8 cellular contexts compared by ENCODE assay signal in the genomic region with DNA sequence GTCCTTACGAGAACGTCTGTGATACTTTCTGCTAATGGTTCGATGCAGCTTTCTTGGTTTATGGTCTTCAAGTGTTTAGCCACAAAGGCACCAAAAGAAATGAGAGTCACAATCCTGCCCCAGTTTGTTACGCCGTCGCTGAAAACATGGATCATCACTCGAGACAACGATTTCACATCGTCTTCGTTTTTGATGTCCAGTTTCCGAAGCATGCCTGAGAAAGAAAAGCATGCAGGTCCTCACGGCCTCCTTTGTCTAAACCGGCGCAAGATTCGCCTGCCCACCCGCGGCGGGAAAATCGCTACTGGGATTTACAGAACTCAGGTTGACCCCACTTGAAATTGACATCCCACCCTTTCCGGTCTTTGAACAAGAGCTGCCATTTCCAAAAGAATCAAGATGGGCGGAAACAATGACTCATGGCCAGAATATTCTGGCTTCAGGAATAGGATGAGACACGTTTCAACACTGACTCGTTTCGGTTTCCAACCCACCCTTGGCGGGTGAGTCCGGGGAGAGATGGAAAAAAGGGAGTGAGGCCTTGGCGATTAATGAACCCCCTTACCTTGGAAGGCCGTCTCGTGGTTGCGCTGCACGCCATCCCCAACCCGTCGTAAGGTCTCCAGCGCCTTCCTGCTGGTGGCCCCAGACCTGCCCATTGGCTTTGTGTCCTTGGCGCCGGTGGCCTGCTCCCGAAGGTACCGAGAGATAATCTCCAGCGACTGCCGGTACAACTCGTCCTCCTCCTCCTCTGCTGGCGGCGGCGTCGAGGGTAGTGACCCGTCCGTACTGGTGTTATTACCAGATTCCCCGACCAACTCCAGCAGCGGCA. TPM values are rescaled to one million over a fixed set of nuclear protein-coding genes. Genes with fewer than 3 reads are reported as not detected.
DNase-seq lines count a peak whose midpoint lies in the region; ATAC-seq and TF ChIP-seq lines count a peak whose summit lies in the region.

No MANE protein-coding gene starts in this region.

- H3K4me3 Mint-ChIP-seq in CD4-positive, alpha-beta memory T cell = peak overlapping the region; percentile 93 to 100 (median 99)
- peak overlapping the region; percentile 96 for H3K4me3 Mint-ChIP-seq in HFFc6
- H3K4me3 Mint-ChIP-seq in activated naive CD4-positive, alpha-beta T cell treated with anti-CD3 and anti-CD28 coated beads for 36 hours = peak overlapping the region; percentile 90

- no peaks in the 10 kb centered on the region for H3K27me3 ChIP-seq in CD4-positive, alpha-beta memory T cell (ENCODE audit: insufficient read depth, low read length)
- H3K27me3 ChIP-seq in gastroesophageal sphincter (no peaks in the 10 kb centered on the region), neutrophil (no peaks in the 10 kb centered on the region)

- H3K4me1 Mint-ChIP-seq in CD4-positive, alpha-beta memory T cell = peaks cover 18 to 65% (median 31%) of the 10 kb centered on the region in 4 donors
- H3K4me1 Mint-ChIP-seq in HFFc6 (ENCODE audit: low read depth) = peaks cover 51% of the 10 kb centered on the region
- peaks cover 24% of the 10 kb centered on the region for H3K4me1 Mint-ChIP-seq in activated naive CD4-positive, alpha-beta T cell treated with anti-CD3 and anti-CD28 coated beads for 36 hours (ENCODE audit: low read depth)

- TF ChIP-seq EP300 in gastroesophageal sphincter (IDR thresholded peaks at IDR 0.05) = no peak

- peak overlapping the region; percentile 97 for H3K27ac ChIP-seq in CD4-positive, alpha-beta memory T cell (ENCODE audit: low read depth, low read length)
- peak overlapping the region; percentile 87 to 100 (median 100) for H3K27ac ChIP-seq in gastroesophageal sphincter
- H3K27ac ChIP-seq in neutrophil = peak overlapping the region; percentile 100

- H3K9me3 Mint-ChIP-seq in CD4-positive, alpha-beta memory T cell = peaks cover 0 to 10% (median 3%) of the 10 kb centered on the region in 8 donors
- peaks cover 27% of the 10 kb centered on the region for H3K9me3 Mint-ChIP-seq in HFFc6
- H3K9me3 Mint-ChIP-seq in activated naive CD4-positive, alpha-beta T cell treated with anti-CD3 and anti-CD28 coated beads for 36 hours = no peaks in the 10 kb centered on the region

- 0% methylated on average over 20 to 25 of the region's 49 CpGs for WGBS in gastroesophageal sphincter (ENCODE audit: low coverage in 1 of 2), 2 donors

- CTCF ChIA-PET in CD4-positive, alpha-beta memory T cell (lab: Charles Lee; ENCODE audit: partially characterized antibody) = interaction anchor here (1.5 to 16.7 kb wide), 5 partner anchors 15 to 578 kb away, joined by 3 to 433 read pairs (median 10); a partner anchor contains a TSS
- CTCF ChIA-PET in activated naive CD4-positive, alpha-beta T cell treated with anti-CD3 and anti-CD28 coated beads for 36 hours (lab: Charles Lee) = interaction anchor here (1.1 to 2.6 kb wide), 5 partner anchors 8 to 44 kb away, joined by 4 to 25 read pairs (median 7); no protein-coding TSS in a partner anchor

- peaks cover 58 to 59% of the 10 kb centered on the region in 2 donors for H3K36me3 Mint-ChIP-seq in CD4-positive, alpha-beta memory T cell
- H3K36me3 Mint-ChIP-seq in HFFc6 (ENCODE audit: low read depth) = peaks cover 56% of the 10 kb centered on the region
- H3K36me3 Mint-ChIP-seq in activated naive CD4-positive, alpha-beta T cell treated with anti-CD3 and anti-CD28 coated beads for 36 hours (ENCODE audit: low read depth) = peaks cover 58% of the 10 kb centered on the region

- DNase-seq in CD4-positive, alpha-beta memory T cell = peak; percentile 40 to 77 (median 49)
- DNase-seq in HFFc6 = peak; percentile 80
- DNase-seq in NCI-H748 treated with DMSO at 0.1 percent for 48 hours (lab: John Stamatoyannopoulos, UW) = peak; percentile 69
- peak; percentile 82 for DNase-seq in activated naive CD4-positive, alpha-beta T cell treated with anti-CD3 and anti-CD28 coated beads for 36 hours
- DNase-seq in SKM-1 treated with dmso at 0.1 percent for 144 hours (lab: John Stamatoyannopoulos, UW; ENCODE audit: unreplicated experiment) = no peak

- POLR2A ChIA-PET in CD4-positive, alpha-beta memory T cell (lab: Charles Lee; ENCODE audit: partially characterized antibody) = interaction anchor here (0.5 to 18.6 kb wide), 14 partner anchors 15 to 695 kb away, joined by 3 to 1751 read pairs (median 11); a partner anchor contains a TSS

- peaks cover 38% of the 10 kb centered on the region for H3K4me1 ChIP-seq in CD4-positive, alpha-beta memory T cell (ENCODE audit: insufficient read depth, low read length)
- peaks cover 0 to 33% (median 15%) of the 10 kb centered on the region in 3 donors for H3K4me1 ChIP-seq in gastroesophageal sphincter
- peaks cover 41 to 49% of the 10 kb centered on the region in 2 experiments for H3K4me1 ChIP-seq in neutrophil (ENCODE audit: control insufficient read depth in 1 of 2, insufficient read depth in 1 of 2, low read depth in 1 of 2, low read length in 1 of 2)

- H3K9me3 ChIP-seq in CD4-positive, alpha-beta memory T cell (ENCODE audit: control insufficient read depth in 1 of 2, low read length in 2 of 2) = no peaks in the 10 kb centered on the region
- H3K9me3 ChIP-seq in gastroesophageal sphincter (no peaks in the 10 kb centered on the region), neutrophil (no peaks in the 10 kb centered on the region)

- ATAC-seq in gastroesophageal sphincter (peak; percentile 14), GM18502 (IDR thresholded peaks at IDR 0.05; ENCODE audit: poor library complexity, unreplicated experiment) (no peak)

- TF ChIP-seq POLR2A in gastroesophageal sphincter (IDR thresholded peaks at IDR 0.05) = peak; percentile 39 to 42

- peaks cover 51% of the 10 kb centered on the region for H3K36me3 ChIP-seq in CD4-positive, alpha-beta memory T cell (ENCODE audit: insufficient read depth, low read length)
- H3K36me3 ChIP-seq in gastroesophageal sphincter (peaks cover 0 to 41% of the 10 kb centered on the region in 2 donors), neutrophil (peaks cover 57% of the 10 kb centered on the region)

- H3K27ac Mint-ChIP-seq in CD4-positive, alpha-beta memory T cell = peak overlapping the region; percentile 94 to 99 (median 98)
- peak overlapping the region; percentile 96 for H3K27ac Mint-ChIP-seq in HFFc6
- H3K27ac Mint-ChIP-seq in activated naive CD4-positive, alpha-beta T cell treated with anti-CD3 and anti-CD28 coated beads for 36 hours = peak overlapping the region; percentile 96

- no peaks in the 10 kb centered on the region for H3K27me3 Mint-ChIP-seq in CD4-positive, alpha-beta memory T cell
- peaks cover 59% of the 10 kb centered on the region for H3K27me3 Mint-ChIP-seq in HFFc6 (ENCODE audit: insufficient read depth)
- no peaks in the 10 kb centered on the region for H3K27me3 Mint-ChIP-seq in activated naive CD4-positive, alpha-beta T cell treated with anti-CD3 and anti-CD28 coated beads for 36 hours (ENCODE audit: low read depth)

- no peak for TF ChIP-seq CTCF in HFFc6 (IDR thresholded peaks at IDR 0.05)
- TF ChIP-seq CTCF in gastroesophageal sphincter (IDR thresholded peaks at IDR 0.05) = no peak
- TF ChIP-seq CTCF in neutrophil (IDR thresholded peaks at IDR 0.05) = no peak

- intact Hi-C loops in CD4-positive, alpha-beta memory T cell (cut with micrococcal nuclease) = loop anchor here (1.0 kb wide), 5 partner anchors 15 to 119 kb away; a partner anchor contains a TSS
- intact Hi-C loops in activated naive CD4-positive, alpha-beta T cell treated with anti-CD3 and anti-CD28 coated beads for 36 hours (cut with micrococcal nuclease) = loop anchor here (1.0 kb wide), 7 partner anchors 11 to 430 kb away; a partner anchor contains a TSS

- peak overlapping the region; percentile 96 to 100 for H3K4me3 ChIP-seq in CD4-positive, alpha-beta memory T cell (ENCODE audit: low read length in 2 of 2)
- peak overlapping the region; percentile 85 to 97 for H3K4me3 ChIP-seq in gastroesophageal sphincter
- peak overlapping the region; percentile 80 to 97 for H3K4me3 ChIP-seq in neutrophil (ENCODE audit: low read depth in 1 of 2, low read length in 1 of 2)

RNA-seq across cellular contexts. Expression of a gene that starts 0.9 kb away (rescaled TPM):
- total RNA-seq in CD4-positive, alpha-beta memory T cell = 100 to 1,000 TPM; 314 to 331 TPM
- polyA plus RNA-seq in CD4-positive, alpha-beta memory T cell = 100 to 1,000 TPM; 116 to 207 TPM
- total RNA-seq in HFFc6 (2021; fragmentation: NEBNext Ultra II Directional; extraction: Animal tissue kit (Norgen Biotek cat#: 25700)) = 100 to 1,000 TPM; 155 to 170 (median 164) TPM
- total RNA-seq in activated naive CD4-positive, alpha-beta T cell treated with anti-CD3 and anti-CD28 coated beads for 36 hours = 100 to 1,000 TPM; 228 to 235 TPM
- 100 to 1,000 TPM; 212 to 353 (median 317) TPM for total RNA-seq in gastroesophageal sphincter

RNA-seq across cellular contexts. Expression of a gene that starts 29.3 kb away (rescaled TPM):
- under 1 TPM; 0.23 to 0.33 TPM for total RNA-seq in CD4-positive, alpha-beta memory T cell
- under 1 TPM in 1 of 2 donors, not detected in 1; 0.24 TPM for polyA plus RNA-seq in CD4-positive, alpha-beta memory T cell
- total RNA-seq in HFFc6 (2021; fragmentation: NEBNext Ultra II Directional; extraction: Animal tissue kit (Norgen Biotek cat#: 25700)) = 10 to 100 TPM; 33.7 to 61.2 (median 38.2) TPM
- total RNA-seq in activated naive CD4-positive, alpha-beta T cell treated with anti-CD3 and anti-CD28 coated beads for 36 hours = 1 to 10 TPM; 1.3 to 2.0 TPM
- 10 to 100 TPM; 27.1 to 66.5 (median 36.3) TPM for total RNA-seq in gastroesophageal sphincter

RNA-seq across cellular contexts. Expression of a gene that starts 50.9 kb away (rescaled TPM):
- 100 to 1,000 TPM in 1 of 2 experiments, 10 to 100 TPM in 1; 99.7 to 101 TPM for total RNA-seq in CD4-positive, alpha-beta memory T cell
- polyA plus RNA-seq in CD4-positive, alpha-beta memory T cell = 10 to 100 TPM; 52.4 to 55.2 TPM
- total RNA-seq in HFFc6 (2021; fragmentation: NEBNext Ultra II Directional; extraction: Animal tissue kit (Norgen Biotek cat#: 25700)) = 100 to 1,000 TPM; 111 to 124 (median 119) TPM
- total RNA-seq in activated naive CD4-positive, alpha-beta T cell treated with anti-CD3 and anti-CD28 coated beads for 36 hours = 100 to 1,000 TPM; 187 to 193 TPM
- total RNA-seq in gastroesophageal sphincter = 100 to 1,000 TPM; 154 to 191 (median 167) TPM

Comparison
In these comparisons a context has a peak if more than half of its experiments do, and no peak if none do; other contexts are left out.
1. RNA of a gene that starts 29.3 kb away (total RNA-seq): 27.1 to 66.5 TPM in gastroesophageal sphincter and 33.7 to 61.2 TPM in HFFc6; 1.3 to 2.0 TPM in activated naive CD4-positive, alpha-beta T cell treated with anti-CD3 and anti-CD28 coated beads for 36 hours and 0.23 to 0.33 TPM in CD4-positive, alpha-beta memory T cell; every median in the first group is over 4 times any median in the second.
2. Peak in every context shown above with its lines, with median percentiles within 50 percentile points of each other: H3K27ac ChIP-seq, H3K4me3 ChIP-seq, H3K27ac Mint-ChIP-seq and H3K4me3 Mint-ChIP-seq.